In genomic region chr2:72325592-72326422, GRCh38 we compare ENCODE assay signal across 9 cellular contexts.
DNase-seq lines count a peak whose midpoint lies in the region; ATAC-seq and TF ChIP-seq lines count a peak whose summit lies in the region.
"Had no signal": no experiment of that assay in that cellular context is flagged by ENCODE, and none has a peak within 500 bp of the region (broad histone marks: within the 10 kb centered on the region; RNA-seq: fewer than 3 reads in every experiment).

No MANE protein-coding gene starts in this region.

- peaks cover 14% of the 10 kb centered on the region for H3K9me3 Mint-ChIP-seq in neural crest cell
- peaks cover 3% of the 10 kb centered on the region for H3K9me3 Mint-ChIP-seq in activated T-helper 1 cell treated with anti-CD3 and anti-CD28 coated beads, Interleukin-12 subunit alpha, Interleukin-12 subunit beta, Interleukin-2, Interleukin-4 antibody, amounts not matched to agents 30 ng/mL and 10 ng/mL and 1 ng/mL, durations not matched to agents 14 hours and 24 hours and 36 hours

- no peak overlapping the region for H3K9ac ChIP-seq in KMS-11

- no peaks in the 10 kb centered on the region for H3K4me1 ChIP-seq in KMS-11 (ENCODE audit: low read depth, poor library complexity, severe bottlenecking)

- peak; percentile 86 for TF ChIP-seq CTCF in KMS-11 (conservative IDR thresholded peaks at IDR 0.05; ENCODE audit: low read depth, low read length)
- TF ChIP-seq CTCF in dorsolateral prefrontal cortex (IDR thresholded peaks at IDR 0.05 in 54 of 56, conservative IDR thresholded peaks at IDR 0.05 in 2 of 56; ENCODE audit: low read depth in 1 of 56, partially characterized antibody in 56 of 56) = peak in 51 of 56 donors; percentile 14 to 62 (median 38)
- peak; percentile 54 for TF ChIP-seq CTCF in neural crest cell (conservative IDR thresholded peaks at IDR 0.05)

- peak; percentile 57 for ATAC-seq in GM19455 (IDR thresholded peaks at IDR 0.05; ENCODE audit: unreplicated experiment)
- ATAC-seq in HG02571 (IDR thresholded peaks at IDR 0.05; ENCODE audit: unreplicated experiment) = no peak

- H3K36me3 ChIP-seq in KMS-11 (ENCODE audit: insufficient read depth) = no peaks in the 10 kb centered on the region

- H3K36me3 Mint-ChIP-seq in neural crest cell (ENCODE audit: low read depth) = peaks cover 14% of the 10 kb centered on the region
- H3K36me3 Mint-ChIP-seq in activated T-helper 1 cell treated with anti-CD3 and anti-CD28 coated beads, Interleukin-12 subunit alpha, Interleukin-12 subunit beta, Interleukin-2, Interleukin-4 antibody, amounts not matched to agents 30 ng/mL and 10 ng/mL and 1 ng/mL, durations not matched to agents 14 hours and 24 hours and 36 hours (ENCODE audit: low read depth) = no peaks in the 10 kb centered on the region

- DNase-seq in DMS53 treated with DMSO at 0.1 percent for 48 hours (lab: John Stamatoyannopoulos, UW; ENCODE audit: unreplicated experiment) (peak; percentile 5), dorsolateral prefrontal cortex (no peak), neural crest cell (ENCODE audit: low read depth, low spot score) (no peak), activated gamma-delta T cell (lab: John Stamatoyannopoulos, UW) (no peak)
- DNase-seq in activated T-helper 1 cell treated with anti-CD3 and anti-CD28 coated beads, Interleukin-12 subunit alpha, Interleukin-12 subunit beta, Interleukin-2, Interleukin-4 antibody, amounts not matched to agents 30 ng/mL and 10 ng/mL and 1 ng/mL, durations not matched to agents 14 hours and 24 hours and 36 hours (ENCODE audit: low spot score) = no peak
- DNase-seq: naive B cell had no signal

- no peak overlapping the region for H3K4me3 ChIP-seq in KMS-11 (IDR thresholded peaks at IDR 0.05; ENCODE audit: insufficient read depth, low read depth, low read length)
- H3K4me3 ChIP-seq in dorsolateral prefrontal cortex = no peak overlapping the region

- no peak overlapping the region for H3K27ac Mint-ChIP-seq in neural crest cell (ENCODE audit: unreplicated experiment)
- H3K27ac Mint-ChIP-seq in activated T-helper 1 cell treated with anti-CD3 and anti-CD28 coated beads, Interleukin-12 subunit alpha, Interleukin-12 subunit beta, Interleukin-2, Interleukin-4 antibody, amounts not matched to agents 30 ng/mL and 10 ng/mL and 1 ng/mL, durations not matched to agents 14 hours and 24 hours and 36 hours = no peak overlapping the region
- H3K27ac Mint-ChIP-seq: naive B cell had no signal

- no peak overlapping the region for H3K4me3 Mint-ChIP-seq in neural crest cell
- no peak overlapping the region for H3K4me3 Mint-ChIP-seq in activated T-helper 1 cell treated with anti-CD3 and anti-CD28 coated beads, Interleukin-12 subunit alpha, Interleukin-12 subunit beta, Interleukin-2, Interleukin-4 antibody, amounts not matched to agents 30 ng/mL and 10 ng/mL and 1 ng/mL, durations not matched to agents 14 hours and 24 hours and 36 hours
- H3K4me3 Mint-ChIP-seq: naive B cell had no signal

- H3K4me1 Mint-ChIP-seq in neural crest cell = no peaks in the 10 kb centered on the region
- H3K4me1 Mint-ChIP-seq in activated T-helper 1 cell treated with anti-CD3 and anti-CD28 coated beads, Interleukin-12 subunit alpha, Interleukin-12 subunit beta, Interleukin-2, Interleukin-4 antibody, amounts not matched to agents 30 ng/mL and 10 ng/mL and 1 ng/mL, durations not matched to agents 14 hours and 24 hours and 36 hours (ENCODE audit: low read depth) = no peaks in the 10 kb centered on the region
- H3K4me1 Mint-ChIP-seq: naive B cell had no signal

- no peak overlapping the region for H3K4me2 ChIP-seq in KMS-11

- H3K79me2 ChIP-seq in KMS-11 (ENCODE audit: insufficient read depth, low read depth) = no peaks in the 10 kb centered on the region

- H3K27ac ChIP-seq in KMS-11 (no peak overlapping the region), dorsolateral prefrontal cortex (peak overlapping the region in 1 of 59 donors; percentile 9)

- no peak overlapping the region for H2AFZ ChIP-seq in KMS-11 (ENCODE audit: low read depth)

- H4K20me1 ChIP-seq in KMS-11 (ENCODE audit: insufficient read depth) = no peaks in the 10 kb centered on the region

- no peaks in the 10 kb centered on the region for H3K27me3 Mint-ChIP-seq in neural crest cell (ENCODE audit: low read depth)
- H3K27me3 Mint-ChIP-seq in activated T-helper 1 cell treated with anti-CD3 and anti-CD28 coated beads, Interleukin-12 subunit alpha, Interleukin-12 subunit beta, Interleukin-2, Interleukin-4 antibody, amounts not matched to agents 30 ng/mL and 10 ng/mL and 1 ng/mL, durations not matched to agents 14 hours and 24 hours and 36 hours (ENCODE audit: insufficient read depth) = no peaks in the 10 kb centered on the region
- H3K27me3 Mint-ChIP-seq: naive B cell had no signal

- H3K27me3 ChIP-seq in KMS-11 (ENCODE audit: insufficient read depth, low read depth) (no peaks in the 10 kb centered on the region), dorsolateral prefrontal cortex (no peaks in the 10 kb centered on the region)

- intact Hi-C loops in dorsolateral prefrontal cortex (cut with DNase I) = no loop called here
- intact Hi-C loops in activated T-helper 1 cell treated with anti-CD3 and anti-CD28 coated beads, Interleukin-12 subunit alpha, Interleukin-12 subunit beta, Interleukin-2, Interleukin-4 antibody, amounts not matched to agents 30 ng/mL and 10 ng/mL and 1 ng/mL, durations not matched to agents 14 hours and 24 hours and 36 hours (cut with micrococcal nuclease) = no loop called here
